27 cellular contexts compared by ENCODE assay signal in genomic region chr17:37261286-37261685, GRCh38.
DNase-seq lines count a peak whose midpoint lies in the region; ATAC-seq and TF ChIP-seq lines count a peak whose summit lies in the region.
"Had no signal": no experiment of that assay in that cellular context is flagged by ENCODE, and none has a peak within 500 bp of the region (broad histone marks: within the 10 kb centered on the region; RNA-seq: fewer than 3 reads in every experiment).

No MANE protein-coding gene starts in this region.

- peaks cover 10% of the 10 kb centered on the region for H3K4me1 ChIP-seq in mammary epithelial cell (ENCODE audit: insufficient read depth, low read length)
- H3K4me1 ChIP-seq: esophagus muscularis mucosa, lower lobe of right lung, stomach had no signal

- in situ Hi-C loops in mammary epithelial cell (cut with MboI; ENCODE audit: low sequenced_read_pairs in 2 of 2): no loop called here

- 63% methylated on average over 1 of the region's 1 CpG for WGBS in mammary epithelial cell (ENCODE audit: low coverage, missing lambda C conversion rate)

- BruUV-seq in mammary epithelial cell (replicated peaks; lab: Mats Ljungman, UMichigan) (no TSS peak), MCF 10A (replicated peaks; lab: Mats Ljungman, UMichigan) (no TSS peak)

- intact Hi-C loops in mammary epithelial cell (cut with micrococcal nuclease) (no loop called here), MCF 10A (cut with micrococcal nuclease) (no loop called here)

- no peak overlapping the region for H3K4me3 Mint-ChIP-seq in MCF 10A (ENCODE audit: unreplicated experiment)
- H3K4me3 Mint-ChIP-seq in activated naive CD8-positive, alpha-beta T cell treated with anti-CD3 and anti-CD28 coated beads, Interleukin-2, amount 50 U/mL, for 24 hours: no peak overlapping the region
- H3K4me3 Mint-ChIP-seq: activated CD8-positive, alpha-beta memory T cell treated with anti-CD3 and anti-CD28 coated beads, Interleukin-2, amount 10 ng/mL, durations not matched to agents 7 days and 5 days; activated naive CD8-positive, alpha-beta T cell treated with anti-CD3 and anti-CD28 coated beads, Interleukin-2, amount 10 ng/mL, durations not matched to agents 7 days and 5 days; CD14-positive monocyte; natural killer cell had no signal

- H3K27me3 ChIP-seq in mammary epithelial cell (ENCODE audit: insufficient read depth, low read length): no peaks in the 10 kb centered on the region
- H3K27me3 ChIP-seq: esophagus muscularis mucosa, hepatocyte, stomach, upper lobe of left lung had no signal

- dilution Hi-C loops in mammary epithelial cell (cut with HindIII; ENCODE audit: low sequenced_read_pairs): no loop called here

- no peaks in the 10 kb centered on the region for H3K4me1 Mint-ChIP-seq in MCF 10A (ENCODE audit: insufficient read depth, unreplicated experiment)
- no peaks in the 10 kb centered on the region for H3K4me1 Mint-ChIP-seq in activated naive CD8-positive, alpha-beta T cell treated with anti-CD3 and anti-CD28 coated beads, Interleukin-2, amount 50 U/mL, for 24 hours
- H3K4me1 Mint-ChIP-seq: activated naive CD8-positive, alpha-beta T cell treated with anti-CD3 and anti-CD28 coated beads, Interleukin-2, amount 10 ng/mL, durations not matched to agents 7 days and 5 days; natural killer cell had no signal

- peaks cover 76% of the 10 kb centered on the region for H3K36me3 Mint-ChIP-seq in MCF 10A (ENCODE audit: insufficient read depth, unreplicated experiment)
- H3K36me3 Mint-ChIP-seq in activated naive CD8-positive, alpha-beta T cell treated with anti-CD3 and anti-CD28 coated beads, Interleukin-2, amount 50 U/mL, for 24 hours (ENCODE audit: low read depth): peaks cover 60% of the 10 kb centered on the region

- H3K9ac ChIP-seq in mammary epithelial cell (ENCODE audit: insufficient read depth, low read length): no peak overlapping the region

- CTCF ChIA-PET in mammary epithelial cell (lab: Charles Lee; ENCODE audit: low non-redundant PET) (no interaction called here), MCF 10A (lab: Yijun Ruan, JAX) (interaction anchor here (0.5 to 0.6 kb wide), 2 partner anchors 247 to 1238 kb away, joined by 3 read pairs; no protein-coding TSS in a partner anchor)

- DNase-seq in mammary epithelial cell (peak; percentile 43), MCF 10A (ENCODE audit: unreplicated experiment) (no peak), RPMI7951 (ENCODE audit: low read depth) (peak; percentile 1), fibroblast of peridontal ligament (ENCODE audit: extremely low read depth) (peak; percentile 66), SW 1271 (lab: John Stamatoyannopoulos, UW) (no peak), NCI-H1694 treated with DMSO at 0.1 percent for 48 hours (lab: John Stamatoyannopoulos, UW) (no peak)
- no peak for DNase-seq in activated naive CD8-positive, alpha-beta T cell treated with anti-CD3 and anti-CD28 coated beads, Interleukin-2, amount 50 U/mL, for 24 hours
- DNase-seq: 8988T; activated CD4-positive, alpha-beta T cell treated with anti-CD3 and anti-CD28 coated beads for 48 hours; activated CD8-positive, alpha-beta memory T cell treated with anti-CD3 and anti-CD28 coated beads, Interleukin-2, amount 10 ng/mL, durations not matched to agents 7 days and 5 days; activated naive CD8-positive, alpha-beta T cell treated with anti-CD3 and anti-CD28 coated beads, Interleukin-2, amount 10 ng/mL, durations not matched to agents 7 days and 5 days; DMS 273 treated with DMSO at 0.1 percent for 48 hours; KG1; lower lobe of right lung; natural killer cell; NCI-H1417; NCI-H526; posterior cingulate gyrus; small intestine; stimulated activated CD4-positive, alpha-beta T cell treated with anti-CD3 and anti-CD28 coated beads, Interleukin-2, amount 100 ng/mL, for 48 hours; stomach; upper lobe of left lung had no signal

- H3K9me3 Mint-ChIP-seq in MCF 10A (ENCODE audit: unreplicated experiment): peaks cover 7% of the 10 kb centered on the region
- peaks cover 3% of the 10 kb centered on the region for H3K9me3 Mint-ChIP-seq in activated naive CD8-positive, alpha-beta T cell treated with anti-CD3 and anti-CD28 coated beads, Interleukin-2, amount 50 U/mL, for 24 hours

- TF ChIP-seq CTCF in mammary epithelial cell (conservative IDR thresholded peaks at IDR 0.05 in 1 of 2, IDR thresholded peaks at IDR 0.05 in 1 of 2; ENCODE audit: extremely low read depth in 1 of 2, insufficient read depth in 1 of 2, low read depth in 1 of 2, low read length in 2 of 2) (no peak), MCF 10A (IDR thresholded peaks at IDR 0.05; ENCODE audit: unreplicated experiment) (no peak)

- H3K4me2 ChIP-seq in mammary epithelial cell (ENCODE audit: insufficient read depth, low read depth, low read length): no peak overlapping the region
- H3K4me2 ChIP-seq: hepatocyte had no signal

- peaks cover 51% of the 10 kb centered on the region for H3K36me3 ChIP-seq in mammary epithelial cell (ENCODE audit: insufficient read depth, low read length)

- no peaks in the 10 kb centered on the region for H3K79me2 ChIP-seq in mammary epithelial cell (ENCODE audit: insufficient read depth, low read length)
- H3K79me2 ChIP-seq: hepatocyte had no signal

- H2AFZ ChIP-seq in mammary epithelial cell (ENCODE audit: low read depth, low read length): no peak overlapping the region
- H2AFZ ChIP-seq: hepatocyte had no signal

- POLR2A ChIA-PET in MCF 10A (lab: Yijun Ruan, JAX): interaction anchor here (0.8 kb wide), 1 partner anchor 28 kb away, joined by 3 read pairs; no protein-coding TSS in a partner anchor

- no peak overlapping the region for H3K27ac ChIP-seq in mammary epithelial cell (ENCODE audit: insufficient read depth, low read depth, low read length)
- H3K27ac ChIP-seq: esophagus muscularis mucosa, hepatocyte, lower lobe of right lung, stomach, upper lobe of left lung had no signal

- ATAC-seq in activated naive CD8-positive, alpha-beta T cell treated with anti-CD3 and anti-CD28 coated beads, Interleukin-2, amount 50 U/mL, for 24 hours: no peak
- no peak for ATAC-seq in HG03139 (IDR thresholded peaks at IDR 0.05; ENCODE audit: unreplicated experiment)
- ATAC-seq: activated CD8-positive, alpha-beta memory T cell treated with anti-CD3 and anti-CD28 coated beads, Interleukin-2, amount 10 ng/mL, durations not matched to agents 7 days and 5 days; lower lobe of right lung; natural killer cell had no signal

- H3K27me3 Mint-ChIP-seq in MCF 10A (ENCODE audit: insufficient read depth, unreplicated experiment): no peaks in the 10 kb centered on the region
- no peaks in the 10 kb centered on the region for H3K27me3 Mint-ChIP-seq in activated naive CD8-positive, alpha-beta T cell treated with anti-CD3 and anti-CD28 coated beads, Interleukin-2, amount 50 U/mL, for 24 hours
- H3K27me3 Mint-ChIP-seq: activated CD8-positive, alpha-beta memory T cell treated with anti-CD3 and anti-CD28 coated beads, Interleukin-2, amount 10 ng/mL, durations not matched to agents 7 days and 5 days; activated naive CD8-positive, alpha-beta T cell treated with anti-CD3 and anti-CD28 coated beads, Interleukin-2, amount 10 ng/mL, durations not matched to agents 7 days and 5 days had no signal

- no peaks in the 10 kb centered on the region for H4K20me1 ChIP-seq in mammary epithelial cell (ENCODE audit: insufficient read depth, low read length)

- peaks cover 5% of the 10 kb centered on the region for H3K9me3 ChIP-seq in mammary epithelial cell (replicated peaks; ENCODE audit: insufficient read depth, low read length)

- H3K27ac Mint-ChIP-seq in MCF 10A (ENCODE audit: low read depth, unreplicated experiment): no peak overlapping the region
- H3K27ac Mint-ChIP-seq in activated naive CD8-positive, alpha-beta T cell treated with anti-CD3 and anti-CD28 coated beads, Interleukin-2, amount 50 U/mL, for 24 hours: no peak overlapping the region
- H3K27ac Mint-ChIP-seq: activated CD8-positive, alpha-beta memory T cell treated with anti-CD3 and anti-CD28 coated beads, Interleukin-2, amount 10 ng/mL, durations not matched to agents 7 days and 5 days; activated naive CD8-positive, alpha-beta T cell treated with anti-CD3 and anti-CD28 coated beads, Interleukin-2, amount 10 ng/mL, durations not matched to agents 7 days and 5 days; activated T-helper 2 cell treated with anti-CD3 and anti-CD28 coated beads, Interferon-gamma antibody, Interleukin-2, Interleukin-4, amounts not matched to agents 10 μg/mL and 5 μg/mL and 100 μg/mL, durations not matched to agents 14 hours and 24 hours and 36 hours; CD14-positive monocyte; natural killer cell had no signal

- no peak overlapping the region for H3K4me3 ChIP-seq in mammary epithelial cell (replicated peaks in 1 of 3; ENCODE audit: insufficient read depth in 1 of 3, low read depth in 2 of 3, low read length in 3 of 3)
- H3K4me3 ChIP-seq: esophagus muscularis mucosa, hepatocyte, lower lobe of right lung, stomach, upper lobe of left lung had no signal

Comparison
In these comparisons a context has a peak if more than half of its experiments do, and no peak if none do; other contexts are left out.
1. DNase-seq: peak in mammary epithelial cell (single experiment), RPMI7951 (single experiment) and fibroblast of peridontal ligament (single experiment); none in MCF 10A (single experiment), activated naive CD8-positive, alpha-beta T cell treated with anti-CD3 and anti-CD28 coated beads, Interleukin-2, amount 50 U/mL, for 24 hours (single experiment), SW 1271 (0 of 2) and NCI-H1694 treated with DMSO at 0.1 percent for 48 hours (single experiment).